ENCODE assay signal across 20 cellular contexts in genomic region chr9:133934512-133935221, GRCh38. TPM values are rescaled to one million over a fixed set of nuclear protein-coding genes. Genes with fewer than 3 reads are reported as not detected.
DNase-seq lines count a peak whose midpoint lies in the region; ATAC-seq, FAIRE-seq and TF ChIP-seq lines count a peak whose summit lies in the region.
"Had no signal": no experiment of that assay in that cellular context is flagged by ENCODE, and none has a peak within 500 bp of the region (broad histone marks: within the 10 kb centered on the region; RNA-seq: fewer than 3 reads in every experiment).

No MANE protein-coding gene starts in this region.

- no peak for ATAC-seq in IMR-90 (ENCODE audit: low read depth)
- no peak for ATAC-seq in memory B cell (ENCODE audit: low read depth)
- no peak for ATAC-seq in GM19463 (IDR thresholded peaks at IDR 0.05; ENCODE audit: unreplicated experiment)
- ATAC-seq in GM21360 (IDR thresholded peaks at IDR 0.05; ENCODE audit: unreplicated experiment) = no peak
- ATAC-seq: activated CD8-positive, alpha-beta T cell treated with anti-CD3 and anti-CD28 coated beads for 36 hours; Panc1 had no signal

- H4K8ac ChIP-seq in IMR-90 (ENCODE audit: low read depth in 2 of 2, low read length in 2 of 2) = no peak overlapping the region

- H3K23ac ChIP-seq in IMR-90 (ENCODE audit: low read depth, low read length) = no peak overlapping the region

- FAIRE-seq in small intestine (lab: Jason Lieb, UNC) = no peak

- peak overlapping the region; percentile 51 for H2AK9ac ChIP-seq in IMR-90 (replicated peaks; ENCODE audit: low read depth, low read length, poor library complexity)

- H3K9me1 ChIP-seq in IMR-90 (ENCODE audit: insufficient read depth, low read length) = peaks cover 21% of the 10 kb centered on the region

- no peak overlapping the region for H2BK20ac ChIP-seq in IMR-90 (ENCODE audit: low read depth, low read length)

- H3K27ac ChIP-seq in IMR-90 (ENCODE audit: insufficient read depth, low read length) (no peak overlapping the region), small intestine (ENCODE audit: low read depth in 1 of 2, low read length in 1 of 2) (peak overlapping the region; percentile 88 to 98)
- H3K27ac ChIP-seq: neutrophil had no signal

- no peak overlapping the region for H3K4me2 ChIP-seq in IMR-90 (ENCODE audit: low read depth, low read length)

- dilution Hi-C loops in IMR-90 (cut with HindIII; ENCODE audit: low sequenced_read_pairs, unreplicated experiment) = no loop called here

- no peak overlapping the region for H2BK120ac ChIP-seq in IMR-90 (ENCODE audit: low read depth, low read length)

- H3K4me3 Mint-ChIP-seq in endothelial cell (ENCODE audit: unreplicated experiment) = peak overlapping the region; percentile 72
- no peak overlapping the region for H3K4me3 Mint-ChIP-seq in memory B cell
- H3K4me3 Mint-ChIP-seq: activated CD8-positive, alpha-beta T cell treated with anti-CD3 and anti-CD28 coated beads for 36 hours; activated naive CD8-positive, alpha-beta T cell treated with anti-CD3 and anti-CD28 coated beads, Interleukin-2, amount 10 ng/mL, durations not matched to agents 7 days and 5 days; CD4-positive, alpha-beta T cell had no signal

- TF ChIP-seq POLR2A in IMR-90 (IDR thresholded peaks at IDR 0.05; ENCODE audit: low read depth, low read length) = no peak

- H4K20me1 ChIP-seq in IMR-90 (ENCODE audit: insufficient read depth, low read length) = peaks cover 61% of the 10 kb centered on the region

- H3K36me3 Mint-ChIP-seq in endothelial cell (ENCODE audit: low read depth, unreplicated experiment) (peaks cover 16% of the 10 kb centered on the region), memory B cell (peaks cover 12% of the 10 kb centered on the region)

- in situ Hi-C loops in IMR-90 (cut with MboI; ENCODE audit: low sequenced_read_pairs) = no loop called here

- H3K4me1 Mint-ChIP-seq in endothelial cell (ENCODE audit: unreplicated experiment) = peaks cover 23% of the 10 kb centered on the region
- peaks cover 31% of the 10 kb centered on the region for H3K4me1 Mint-ChIP-seq in memory B cell
- H3K4me1 Mint-ChIP-seq: activated naive CD8-positive, alpha-beta T cell treated with anti-CD3 and anti-CD28 coated beads, Interleukin-2, amount 10 ng/mL, durations not matched to agents 7 days and 5 days had no signal

- H3K27me3 Mint-ChIP-seq in endothelial cell (ENCODE audit: unreplicated experiment) (peaks cover 8% of the 10 kb centered on the region), memory B cell (no peaks in the 10 kb centered on the region)
- H3K27me3 Mint-ChIP-seq: activated CD8-positive, alpha-beta T cell treated with anti-CD3 and anti-CD28 coated beads for 36 hours; activated naive CD8-positive, alpha-beta T cell treated with anti-CD3 and anti-CD28 coated beads, Interleukin-2, amount 10 ng/mL, durations not matched to agents 7 days and 5 days; CD4-positive, alpha-beta T cell had no signal

- no peak overlapping the region for H3K4ac ChIP-seq in IMR-90 (ENCODE audit: low read depth, low read length)

- intact Hi-C loops in IMR-90 (cut with micrococcal nuclease) = no loop called here

- CTCF ChIA-PET in IMR-90 (lab: Yijun Ruan, JAX) = interaction anchor here (0.8 kb wide), 1 partner anchor 24 kb away, joined by 3 read pairs; no protein-coding TSS in a partner anchor

- H4K91ac ChIP-seq in IMR-90 (ENCODE audit: insufficient read depth, low read depth, low read length) = no peak overlapping the region

- no peak for TF ChIP-seq RAD21 in IMR-90 (IDR thresholded peaks at IDR 0.05; ENCODE audit: low read length)

- no peak overlapping the region for H3K18ac ChIP-seq in IMR-90 (ENCODE audit: low read depth, low read length)

- no peak overlapping the region for H2BK15ac ChIP-seq in IMR-90 (ENCODE audit: low read depth, low read length)

- no peak overlapping the region for H4K5ac ChIP-seq in IMR-90 (ENCODE audit: low read depth, low read length)

- DNase-seq in IMR-90 (no peak), endothelial cell (ENCODE audit: low spot score) (no peak), memory B cell (ENCODE audit: low spot score in 2 of 2) (no peak), small intestine (no peak)
- no peak for DNase-seq in activated effector memory CD4-positive, alpha-beta T cell treated with Interleukin-2 at 50 U/mL for 16 hours
- DNase-seq in activated CD4-positive, alpha-beta T cell treated with anti-CD3 and anti-CD28 coated beads for 4 hours = no peak
- DNase-seq: activated CD8-positive, alpha-beta T cell treated with anti-CD3 and anti-CD28 coated beads for 36 hours; activated naive CD8-positive, alpha-beta T cell treated with anti-CD3 and anti-CD28 coated beads, Interleukin-2, amount 10 ng/mL, durations not matched to agents 7 days and 5 days; activated T-cell treated with anti-CD3 and anti-CD28 coated beads, Interleukin-2, amount 50 U/mL, for 48 hours; CD4-positive, alpha-beta T cell; Karpas-422; mammary epithelial cell; NCI-H1417 treated with DMSO at 0.1 percent for 48 hours; NCI-H82; trophoblast cell had no signal

- H3K27ac Mint-ChIP-seq in endothelial cell (ENCODE audit: unreplicated experiment) (no peak overlapping the region), memory B cell (peak overlapping the region; percentile 70)
- H3K27ac Mint-ChIP-seq: activated CD8-positive, alpha-beta T cell treated with anti-CD3 and anti-CD28 coated beads for 36 hours; activated naive CD8-positive, alpha-beta T cell treated with anti-CD3 and anti-CD28 coated beads, Interleukin-2, amount 10 ng/mL, durations not matched to agents 7 days and 5 days; CD4-positive, alpha-beta T cell had no signal

- TF ChIP-seq CTCF in IMR-90 (conservative IDR thresholded peaks at IDR 0.05; ENCODE audit: low read depth, low read length) = no peak
- TF ChIP-seq CTCF in endothelial cell (IDR thresholded peaks at IDR 0.05; ENCODE audit: unreplicated experiment) = no peak

- H3K27me3 ChIP-seq in IMR-90 (ENCODE audit: control insufficient read depth, insufficient read depth, low read length) (no peaks in the 10 kb centered on the region), small intestine (ENCODE audit: control insufficient read depth in 2 of 2, insufficient read depth in 2 of 2, low read length in 2 of 2) (no peaks in the 10 kb centered on the region)
- H3K27me3 ChIP-seq: neutrophil had no signal

- H3K79me1 ChIP-seq in IMR-90 (ENCODE audit: low read depth in 1 of 2, low read length in 2 of 2) = peaks cover 30 to 80% of the 10 kb centered on the region in 2 experiments

- H3K4me1 ChIP-seq in IMR-90 (ENCODE audit: control insufficient read depth, insufficient read depth, low read length) (peaks cover 17% of the 10 kb centered on the region), small intestine (ENCODE audit: control insufficient read depth in 2 of 2, insufficient read depth in 1 of 2, low read depth in 1 of 2, low read length in 1 of 2) (peaks cover 9 to 13% of the 10 kb centered on the region in 2 donors)

- no peak overlapping the region for H2AK5ac ChIP-seq in IMR-90 (ENCODE audit: low read depth, low read length)

- no peak overlapping the region for H3K14ac ChIP-seq in IMR-90 (replicated peaks; ENCODE audit: low read depth, low read length)

- 93% methylated on average over 9 of the region's 18 CpGs; no CpG with 5 or more reads in 1 of the 2 experiments for WGBS in IMR-90 (ENCODE audit: extremely low coverage in 2 of 2, insufficient read length in 1 of 2), 2 experiments
- WGBS in small intestine, 3 donors = 36 to 68% (median 52%) methylated on average over 18 of the region's 18 CpGs

- no peak overlapping the region for H3K56ac ChIP-seq in IMR-90 (ENCODE audit: extremely low read depth, insufficient read depth, low read length)

- H3K9ac ChIP-seq in IMR-90 (ENCODE audit: low read depth, low read length) = no peak overlapping the region

- H3K4me3 ChIP-seq in IMR-90 (ENCODE audit: insufficient read depth, low read depth, low read length) = no peak overlapping the region
- no peak overlapping the region for H3K4me3 ChIP-seq in small intestine (ENCODE audit: low read depth in 1 of 2, low read length in 2 of 2)
- H3K4me3 ChIP-seq: gastrocnemius medialis had no signal

- H3K36me3 ChIP-seq in IMR-90 (ENCODE audit: control insufficient read depth, insufficient read depth, low read length) (peaks cover 12% of the 10 kb centered on the region), small intestine (ENCODE audit: control insufficient read depth in 2 of 2, insufficient read depth in 2 of 2, low read length in 2 of 2) (no peaks in the 10 kb centered on the region)
- H3K36me3 ChIP-seq: gastrocnemius medialis, neutrophil had no signal

- BruUV-seq in IMR-90 (replicated peaks; lab: Mats Ljungman, UMichigan) = no TSS peak

- POLR2A ChIA-PET in IMR-90 (lab: Charles Lee; ENCODE audit: unreplicated experiment) = no interaction called here

- H2AFZ ChIP-seq in IMR-90 (replicated peaks; ENCODE audit: low read length, poor library complexity) = no peak overlapping the region

- H3K9me3 Mint-ChIP-seq in endothelial cell (ENCODE audit: unreplicated experiment) (no peaks in the 10 kb centered on the region), memory B cell (peaks cover 5% of the 10 kb centered on the region)
- H3K9me3 Mint-ChIP-seq: activated CD8-positive, alpha-beta T cell treated with anti-CD3 and anti-CD28 coated beads for 36 hours; CD4-positive, alpha-beta T cell had no signal

- no peak overlapping the region for H2BK5ac ChIP-seq in IMR-90 (ENCODE audit: low read depth, low read length, poor library complexity, severe bottlenecking)

- H3K9me3 ChIP-seq in IMR-90 (ENCODE audit: control insufficient read depth, insufficient read depth, low read length) = no peaks in the 10 kb centered on the region
- no peaks in the 10 kb centered on the region for H3K9me3 ChIP-seq in small intestine (ENCODE audit: control insufficient read depth, low read depth)
- H3K9me3 ChIP-seq: gastrocnemius medialis, neutrophil had no signal

TF ChIP-seq in IMR-90, 13 proteins besides CTCF, POLR2A, EP300 and RAD21:
- no peak for TF ChIP-seq NFE2L2 (IDR thresholded peaks at IDR 0.05; ENCODE audit: low read depth, low read length)
- TF ChIP-seq BHLHE40 (IDR thresholded peaks at IDR 0.05; ENCODE audit: low read depth, low read length) = no peak
- TF ChIP-seq MXI1 (IDR thresholded peaks at IDR 0.05; ENCODE audit: borderline replicate concordance, low read depth, low read length) = no peak
- no peak for TF ChIP-seq RCOR1 (IDR thresholded peaks at IDR 0.05; ENCODE audit: insufficient replicate concordance, low read length)
- no peak for TF ChIP-seq SMC3 (IDR thresholded peaks at IDR 0.05; ENCODE audit: low read depth, low read length)
- no peak for TF ChIP-seq FOS (IDR thresholded peaks at IDR 0.05; ENCODE audit: low read depth, low read length)

RNA-seq across cellular contexts. Expression of gene VAV2, which starts 57.5 kb away (rescaled TPM):
- total RNA-seq in IMR-90 (2012; rRNA removed) (9.7 and 10.8 TPM in 2 replicates), endothelial cell (ENCODE audit: unreplicated experiment) (27.2 TPM)
- polyA plus RNA-seq in IMR-90 (2012; rRNA removed) (13.4 and 13.5 TPM in 2 replicates), small intestine (10 to 100 TPM; 26.7 to 40.3 (median 32.2) TPM)
- polyA plus RNA-seq in IMR-90 (2012; cell fraction: cytosol; rRNA removed) = 8.4 and 11.8 TPM in 2 replicates
- 22.6 and 33.8 TPM in 2 replicates for polyA plus RNA-seq in IMR-90 (2012; cell fraction: nucleus; rRNA removed; ENCODE audit: low replicate concordance)
